In the genomic region with DNA sequence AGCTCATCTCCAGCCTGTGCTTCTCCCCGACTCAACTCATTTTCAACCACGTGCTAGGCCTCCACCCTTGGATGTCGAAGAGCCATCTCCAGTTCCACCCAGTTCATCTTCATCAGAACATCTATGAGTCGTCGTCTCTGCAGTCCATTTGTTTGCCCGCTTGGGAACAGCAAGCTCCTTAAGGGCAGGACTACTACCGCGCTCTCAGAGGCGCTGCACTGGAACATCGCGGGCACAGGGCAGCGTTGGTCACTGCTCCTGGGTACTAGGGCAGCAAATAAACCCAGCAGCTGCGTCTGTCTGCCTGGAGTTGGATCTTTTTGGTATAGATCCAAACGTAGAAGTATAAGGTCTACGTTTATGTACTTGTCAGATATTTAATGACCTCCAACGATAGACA, we compare ENCODE assay signal across 8 cellular contexts. TPM values are rescaled to one million over a fixed set of nuclear protein-coding genes. Genes with fewer than 3 reads are reported as not detected.
DNase-seq lines count a peak whose midpoint lies in the region; ATAC-seq and TF ChIP-seq lines count a peak whose summit lies in the region.

No MANE protein-coding gene starts in this region.

- peak overlapping the region; percentile 74 to 92 (median 86) for H3K4me3 ChIP-seq in BLaER1 treated with 17β-estradiol and CSF1 and Interleukin-3, amounts not matched to agents 10 nM and 100 nM
- H3K4me3 ChIP-seq in NB4 (ENCODE audit: low read depth, low read length), result peak overlapping the region; percentile 61
- H3K4me3 ChIP-seq in body of pancreas, result peak overlapping the region; percentile 41 to 50

- DNase-seq in NB4 (ENCODE audit: low read depth) (peak; percentile 16), body of pancreas (no peak), iris pigment epithelial cell (ENCODE audit: low read depth) (peak; percentile 28), KBM-7 (no peak), ureter (ENCODE audit: low spot score) (no peak)

- TF ChIP-seq POLR2A in NB4 (IDR thresholded peaks at IDR 0.05; ENCODE audit: extremely low read depth, insufficient read length) (no peak), body of pancreas (IDR thresholded peaks at IDR 0.05) (no peak)

- TF ChIP-seq CTCF in NB4 (IDR thresholded peaks at IDR 0.05; ENCODE audit: low read depth, low read length) (no peak), body of pancreas (IDR thresholded peaks at IDR 0.05) (no peak)

- H3K27ac ChIP-seq in BLaER1 treated with 17β-estradiol and CSF1 and Interleukin-3, amounts not matched to agents 10 nM and 100 nM, result peak overlapping the region; percentile 95 to 98 (median 96)
- peak overlapping the region; percentile 66 to 83 (median 78) for H3K27ac ChIP-seq in body of pancreas

- peak overlapping the region; percentile 88 for H3K4me3 Mint-ChIP-seq in stimulated activated memory B cell treated with anti-CD40 and anti-IgM and Interleukin-4, amounts not matched to agents 10 μg/mL and 1 μg/mL and 100 μg/mL, for 72 hours

- in situ Hi-C loops in KBM-7 (cut with MboI; ENCODE audit: low pct_unique_long_range_greater_than_20kb, low sequenced_read_pairs), result no loop called here

- H3K9me3 Mint-ChIP-seq in stimulated activated memory B cell treated with anti-CD40 and anti-IgM and Interleukin-4, amounts not matched to agents 10 μg/mL and 1 μg/mL and 100 μg/mL, for 72 hours, result peaks cover 6% of the 10 kb centered on the region

- peaks cover 26% of the 10 kb centered on the region for H3K36me3 Mint-ChIP-seq in stimulated activated memory B cell treated with anti-CD40 and anti-IgM and Interleukin-4, amounts not matched to agents 10 μg/mL and 1 μg/mL and 100 μg/mL, for 72 hours

- ATAC-seq in body of pancreas (no peak), HG03520 (IDR thresholded peaks at IDR 0.05; ENCODE audit: unreplicated experiment) (no peak)
- ATAC-seq in stimulated activated memory B cell treated with anti-CD40 and anti-IgM and Interleukin-4, amounts not matched to agents 10 μg/mL and 1 μg/mL and 100 μg/mL, for 72 hours, result no peak

- no peaks in the 10 kb centered on the region for H3K27me3 ChIP-seq in BLaER1 treated with 17β-estradiol and CSF1 and Interleukin-3, amounts not matched to agents 10 nM and 100 nM
- H3K27me3 ChIP-seq in body of pancreas, result no peaks in the 10 kb centered on the region

- peaks cover 10 to 29% (median 20%) of the 10 kb centered on the region in 11 experiments; a peak in 21 of 22 replicates for H3K9me3 ChIP-seq in BLaER1 treated with 17β-estradiol and CSF1 and Interleukin-3, amounts not matched to agents 10 nM and 100 nM (replicated peaks in 1 of 11)
- no peaks in the 10 kb centered on the region for H3K9me3 ChIP-seq in body of pancreas

- H4K20me1 ChIP-seq in BLaER1 treated with 17β-estradiol and CSF1 and Interleukin-3, amounts not matched to agents 10 nM and 100 nM, result peaks cover 0 to 7% (median 0%) of the 10 kb centered on the region in 11 experiments; a peak in 4 of 22 replicates

- no peaks in the 10 kb centered on the region for H3K36me3 ChIP-seq in BLaER1 treated with 17β-estradiol and CSF1 and Interleukin-3, amounts not matched to agents 10 nM and 100 nM
- no peaks in the 10 kb centered on the region for H3K36me3 ChIP-seq in body of pancreas (replicated peaks in 1 of 2; ENCODE audit: insufficient read depth in 1 of 2, low read depth in 2 of 2)

- intact Hi-C loops in body of pancreas (cut with DNase I), result no loop called here

- peak overlapping the region; percentile 100 for H3K27ac Mint-ChIP-seq in stimulated activated memory B cell treated with anti-CD40 and anti-IgM and Interleukin-4, amounts not matched to agents 10 μg/mL and 1 μg/mL and 100 μg/mL, for 72 hours

- H3K4me2 ChIP-seq in BLaER1 treated with 17β-estradiol and CSF1 and Interleukin-3, amounts not matched to agents 10 nM and 100 nM, result peak overlapping the region; percentile 73 to 94 (median 84)

- peaks cover 25% of the 10 kb centered on the region for H3K4me1 Mint-ChIP-seq in stimulated activated memory B cell treated with anti-CD40 and anti-IgM and Interleukin-4, amounts not matched to agents 10 μg/mL and 1 μg/mL and 100 μg/mL, for 72 hours

- no peaks in the 10 kb centered on the region for H3K27me3 Mint-ChIP-seq in stimulated activated memory B cell treated with anti-CD40 and anti-IgM and Interleukin-4, amounts not matched to agents 10 μg/mL and 1 μg/mL and 100 μg/mL, for 72 hours

- 63 to 66% methylated on average over 14 to 16 of the region's 16 CpGs for WGBS in body of pancreas, 2 donors

- peaks cover 26 to 46% (median 37%) of the 10 kb centered on the region in 10 experiments for H3K4me1 ChIP-seq in BLaER1 treated with 17β-estradiol and CSF1 and Interleukin-3, amounts not matched to agents 10 nM and 100 nM
- peaks cover 6% of the 10 kb centered on the region for H3K4me1 ChIP-seq in body of pancreas

- peak overlapping the region; percentile 94 to 98 (median 96) for H3K9ac ChIP-seq in BLaER1 treated with 17β-estradiol and CSF1 and Interleukin-3, amounts not matched to agents 10 nM and 100 nM

RNA-seq across cellular contexts. Expression of gene PRDM2, which starts 0.5 kb away (rescaled TPM):
- total RNA-seq in body of pancreas, result 10 to 100 TPM; 21.4 to 21.8 TPM
- 83.1 TPM for total RNA-seq in ureter

Comparison
In these comparisons a context has a peak if more than half of its experiments do, and no peak if none do; other contexts are left out.
1. DNase-seq: peak in NB4 (single experiment) and iris pigment epithelial cell (single experiment); none in body of pancreas (0 of 4), KBM-7 (single experiment) and ureter (single experiment).
2. Peak in every context shown above with its lines, with median percentiles within 50 percentile points of each other: H3K4me3 ChIP-seq.